In genomic region chr13:22073718-22074117, GRCh38 we compare ENCODE assay signal across 13 cellular contexts.
DNase-seq lines count a peak whose midpoint lies in the region; ATAC-seq lines count a peak whose summit lies in the region.
"Had no signal": no experiment of that assay in that cellular context is flagged by ENCODE, and none has a peak within 500 bp of the region (broad histone marks: within the 10 kb centered on the region; RNA-seq: fewer than 3 reads in every experiment).

No MANE protein-coding gene starts in this region.

- H3K27ac Mint-ChIP-seq in memory B cell: peak overlapping the region; percentile 47

- H3K9me3 Mint-ChIP-seq in memory B cell: no peaks in the 10 kb centered on the region

- no peaks in the 10 kb centered on the region for H3K36me3 Mint-ChIP-seq in memory B cell

- no peak for DNase-seq in activated CD4-positive, CD25-positive, alpha-beta regulatory T cell (lab: John Stamatoyannopoulos, UW)
- DNase-seq in memory B cell (ENCODE audit: low spot score in 2 of 2) (no peak), cerebellar nuclear complex (lab: John Stamatoyannopoulos, UW) (no peak), NCI-H1694 (lab: John Stamatoyannopoulos, UW) (no peak)
- DNase-seq: Caco-2, erythroblast, NCI-H2029, occipital lobe, tibial artery had no signal

- ATAC-seq in activated CD4-positive, CD25-positive, alpha-beta regulatory T cell treated with anti-CD3 and anti-CD28 coated beads, Interleukin-2, amount 50 U/mL, for 24 hours: peak; percentile 38 to 51
- peak; percentile 59 for ATAC-seq in GM19463 (IDR thresholded peaks at IDR 0.05; ENCODE audit: unreplicated experiment)
- peak; percentile 66 for ATAC-seq in HG02981 (IDR thresholded peaks at IDR 0.05; ENCODE audit: unreplicated experiment)
- ATAC-seq in memory B cell (ENCODE audit: low read depth): peak; percentile 84
- ATAC-seq in HG03045 (IDR thresholded peaks at IDR 0.05; ENCODE audit: unreplicated experiment): no peak

- no peak overlapping the region for H3K4me3 Mint-ChIP-seq in memory B cell

- peaks cover 7% of the 10 kb centered on the region for H3K4me1 Mint-ChIP-seq in memory B cell

- peaks cover 3% of the 10 kb centered on the region for H3K27me3 Mint-ChIP-seq in memory B cell
